Comparison of ENCODE assay signal across 39 cellular contexts in genomic region chr7:159121476-159121875, GRCh38. TPM values are rescaled to one million over a fixed set of nuclear protein-coding genes. Genes with fewer than 3 reads are reported as not detected.
"Had no signal": no experiment of that assay in that cellular context is flagged by ENCODE, and none has a peak within 500 bp of the region (broad histone marks: within the 10 kb centered on the region; RNA-seq: fewer than 3 reads in every experiment).

No MANE protein-coding gene starts in this region.

- H3K4me3 ChIP-seq: MG63 had no signal

- H3K36me3 ChIP-seq: MG63 had no signal

- H3K27me3 ChIP-seq: MG63 had no signal

- H3K9me3 ChIP-seq: MG63 had no signal

- DNase-seq: Kasumi-1, MG63, MM.1S, MV-4-11, NCI-H1048, NCI-H1092, NCI-H1092 treated with DMSO at 0.1 percent for 48 hours, NCI-H1105, NCI-H1105 treated with DMSO at 0.1 percent for 48 hours, NCI-H1417, NCI-H1417 treated with DMSO at 0.1 percent for 48 hours, NCI-H1436, NCI-H1436 treated with DMSO at 0.1 percent for 48 hours, NCI-H146, NCI-H1694, NCI-H1694 treated with DMSO at 0.1 percent for 48 hours, NCI-H187, NCI-H187 treated with DMSO at 0.1 percent for 48 hours, NCI-H1930, NCI-H2029, NCI-H2029 treated with DMSO at 0.1 percent for 48 hours, NCI-H2081, NCI-H2081 treated with DMSO at 0.1 percent for 48 hours, NCI-H2107, NCI-H2171, NCI-H2171 treated with DMSO at 0.1 percent for 48 hours, NCI-H2227 treated with DMSO at 0.1 percent for 48 hours, NCI-H226, NCI-H345, NCI-H446, NCI-H446 treated with DMSO at 0.1 percent for 48 hours, NCI-H510A, NCI-H510A treated with DMSO at 0.1 percent for 48 hours, NCI-H524, NCI-H524 treated with DMSO at 0.1 percent for 48 hours, NCI-H526 had no signal

RNA-seq across cellular contexts. Expression of gene VIPR2, which starts 23.2 kb away (rescaled TPM):
- total RNA-seq: LHCN-M2, M059J, MCF 10A had no signal
